ENCODE assay signal across 22 cellular contexts in genomic region chr2:20879221-20879620, GRCh38. TPM values are rescaled to one million over a fixed set of nuclear protein-coding genes. Genes with fewer than 3 reads are reported as not detected.
DNase-seq lines count a peak whose midpoint lies in the region; ATAC-seq, FAIRE-seq and TF ChIP-seq lines count a peak whose summit lies in the region.
"Had no signal": no experiment of that assay in that cellular context is flagged by ENCODE, and none has a peak within 500 bp of the region (broad histone marks: within the 10 kb centered on the region; RNA-seq: fewer than 3 reads in every experiment).

No MANE protein-coding gene starts in this region.

- no peak overlapping the region for H3K27ac Mint-ChIP-seq in stimulated activated effector memory CD8-positive, alpha-beta T cell treated with anti-CD3 and anti-CD28 coated beads, Interleukin-12 subunit alpha, Interleukin-12 subunit beta, amount 100 ng/mL, for 72 hours
- H3K27ac Mint-ChIP-seq: B cell; CD4-positive, alpha-beta T cell; CD8-positive, alpha-beta T cell had no signal

- peak overlapping the region; percentile 43 for H2BK12ac ChIP-seq in neuronal stem cell (ENCODE audit: low read length)

- H4K91ac ChIP-seq in neuronal stem cell (ENCODE audit: low read depth, low read length, poor library complexity): no peak overlapping the region

- H3K4me2 ChIP-seq in neuronal stem cell (ENCODE audit: insufficient read depth, low read length, poor library complexity, severe bottlenecking): no peak overlapping the region
- H3K4me2 ChIP-seq: A549; BLaER1 treated with 17β-estradiol and CSF1 and Interleukin-3, amounts not matched to agents 10 nM and 100 nM had no signal

- H2AK5ac ChIP-seq in neuronal stem cell (ENCODE audit: low read depth, low read length): peak overlapping the region; percentile 34

- H3K4me1 ChIP-seq in Panc1 (ENCODE audit: control insufficient read depth, insufficient read depth, low read length) (no peaks in the 10 kb centered on the region), neuronal stem cell (ENCODE audit: control insufficient read depth in 2 of 2, insufficient read depth in 1 of 2, low read depth in 1 of 2, low read length in 2 of 2) (no peaks in the 10 kb centered on the region)
- H3K4me1 ChIP-seq: A549 had no signal

- intact Hi-C loops in Panc1 (cut with micrococcal nuclease; ENCODE audit: unreplicated experiment): no loop called here

- H3K27me3 ChIP-seq in Panc1 (ENCODE audit: control insufficient read depth, insufficient read depth, low read length): peaks cover 2% of the 10 kb centered on the region
- H3K27me3 ChIP-seq in neuronal stem cell (ENCODE audit: control insufficient read depth in 3 of 3, insufficient read depth in 3 of 3, low read depth in 1 of 3, low read length in 3 of 3): no peaks in the 10 kb centered on the region
- no peaks in the 10 kb centered on the region for H3K27me3 ChIP-seq in H7 (ENCODE audit: control insufficient read depth, insufficient read depth, low read length)
- H3K27me3 ChIP-seq: BLaER1 treated with 17β-estradiol and CSF1 and Interleukin-3, amounts not matched to agents 10 nM and 100 nM had no signal

- no peaks in the 10 kb centered on the region for H3K9me3 ChIP-seq in Panc1 (ENCODE audit: control insufficient read depth, insufficient read depth, low read depth, low read length)
- H3K9me3 ChIP-seq in neuronal stem cell (replicated peaks in 1 of 2; ENCODE audit: control insufficient read depth in 2 of 2, insufficient read depth in 1 of 2, low read depth in 1 of 2, low read length in 2 of 2): peaks cover 0 to 3% of the 10 kb centered on the region in 2 donors
- H3K9me3 ChIP-seq: A549 had no signal

- H3K36me3 Mint-ChIP-seq in stimulated activated effector memory CD8-positive, alpha-beta T cell treated with anti-CD3 and anti-CD28 coated beads, Interleukin-12 subunit alpha, Interleukin-12 subunit beta, amount 100 ng/mL, for 72 hours: no peaks in the 10 kb centered on the region
- H3K36me3 Mint-ChIP-seq: CD8-positive, alpha-beta T cell had no signal

- no peak for TF ChIP-seq CTCF in Panc1 (IDR thresholded peaks at IDR 0.05)

- no peak overlapping the region for H3K4ac ChIP-seq in neuronal stem cell (ENCODE audit: low read length)

- DNase-seq in Panc1 (ENCODE audit: low read depth, low spot score) (no peak), neuronal stem cell (ENCODE audit: low spot score) (no peak), urothelium cell line (ENCODE audit: low spot score) (no peak), H7 (no peak), DMS153 treated with DMSO at 0.1 percent for 48 hours (lab: John Stamatoyannopoulos, UW; ENCODE audit: unreplicated experiment) (no peak)
- no peak for DNase-seq in stimulated activated effector memory CD8-positive, alpha-beta T cell treated with anti-CD3 and anti-CD28 coated beads, Interleukin-12 subunit alpha, Interleukin-12 subunit beta, amount 100 ng/mL, for 72 hours (ENCODE audit: low spot score in 2 of 2)
- DNase-seq: AML-193; CD4-positive, alpha-beta T cell; CD8-positive, alpha-beta T cell; COR-L47; DMS 273 treated with DMSO at 0.1 percent for 48 hours; DMS153; DMS79 treated with DMSO at 0.1 percent for 48 hours; GF-D8 had no signal

- no peak overlapping the region for H3K9ac ChIP-seq in neuronal stem cell (ENCODE audit: low read depth, low read length, poor library complexity)
- H3K9ac ChIP-seq: BLaER1 treated with 17β-estradiol and CSF1 and Interleukin-3, amounts not matched to agents 10 nM and 100 nM had no signal

- H2BK5ac ChIP-seq in neuronal stem cell (ENCODE audit: low read length): no peak overlapping the region

- WGBS in neuronal stem cell (ENCODE audit: extremely low coverage in 2 of 2, insufficient read length in 2 of 2, insufficient replicate concordance in 1 of 2), 2 donors: no CpG with 5 or more reads among the region's 5 CpGs

- peak; percentile 84 for FAIRE-seq in urothelium cell line (lab: Jason Lieb, UNC)
- FAIRE-seq: A549, G401.6, GM12891, GM19239 had no signal

- no peak overlapping the region for H2AFZ ChIP-seq in neuronal stem cell (ENCODE audit: low read length)

- H2BK15ac ChIP-seq in neuronal stem cell (ENCODE audit: low read length): peak overlapping the region; percentile 27

- H3K23ac ChIP-seq in neuronal stem cell (ENCODE audit: low read depth, low read length, poor library complexity): no peak overlapping the region

- ATAC-seq in Panc1 (0 out of 2 replicates have a peak, but pooled peaks have one; percentile 17), HG03571 (IDR thresholded peaks at IDR 0.05; ENCODE audit: unreplicated experiment) (no peak)
- peak; percentile 13 for ATAC-seq in stimulated activated effector memory CD8-positive, alpha-beta T cell treated with anti-CD3 and anti-CD28 coated beads, Interleukin-12 subunit alpha, Interleukin-12 subunit beta, amount 100 ng/mL, for 72 hours
- ATAC-seq: CD8-positive, alpha-beta T cell had no signal

- H3K4me3 Mint-ChIP-seq in stimulated activated effector memory CD8-positive, alpha-beta T cell treated with anti-CD3 and anti-CD28 coated beads, Interleukin-12 subunit alpha, Interleukin-12 subunit beta, amount 100 ng/mL, for 72 hours: no peak overlapping the region
- H3K4me3 Mint-ChIP-seq: B cell; CD4-positive, alpha-beta T cell; CD8-positive, alpha-beta T cell had no signal

- no peaks in the 10 kb centered on the region for H3K9me3 Mint-ChIP-seq in stimulated activated effector memory CD8-positive, alpha-beta T cell treated with anti-CD3 and anti-CD28 coated beads, Interleukin-12 subunit alpha, Interleukin-12 subunit beta, amount 100 ng/mL, for 72 hours
- H3K9me3 Mint-ChIP-seq: CD8-positive, alpha-beta T cell had no signal

- CTCF ChIA-PET in Panc1 (lab: Charles Lee): no interaction called here

- H3K36me3 ChIP-seq in Panc1 (ENCODE audit: control insufficient read depth, insufficient read depth, low read length) (no peaks in the 10 kb centered on the region), neuronal stem cell (replicated peaks in 1 of 2; ENCODE audit: control insufficient read depth in 2 of 2, insufficient read depth in 2 of 2, low read length in 2 of 2) (no peaks in the 10 kb centered on the region), H7 (replicated peaks; ENCODE audit: control insufficient read depth, insufficient read depth, low read length) (no peaks in the 10 kb centered on the region)
- H3K36me3 ChIP-seq: BLaER1 treated with 17β-estradiol and CSF1 and Interleukin-3, amounts not matched to agents 10 nM and 100 nM had no signal

- no peak overlapping the region for H4K8ac ChIP-seq in neuronal stem cell (ENCODE audit: low read depth, low read length)

- H3K18ac ChIP-seq in neuronal stem cell (ENCODE audit: low read length): no peak overlapping the region

- no TSS peak for BruUV-seq in Panc1 (replicated peaks; lab: Mats Ljungman, UMichigan)

- in situ Hi-C loops in Panc1 (cut with HindIII; ENCODE audit: low pct_unique_long_range_greater_than_20kb, low sequenced_read_pairs): no loop called here

- H3K14ac ChIP-seq in neuronal stem cell (ENCODE audit: low read length): no peak overlapping the region

- H3K27ac ChIP-seq in Panc1 (ENCODE audit: low read length) (no peak overlapping the region), neuronal stem cell (replicated peaks; ENCODE audit: low read length) (no peak overlapping the region)
- H3K27ac ChIP-seq: 22Rv1; A549; BLaER1 treated with 17β-estradiol and CSF1 and Interleukin-3, amounts not matched to agents 10 nM and 100 nM had no signal

- no peaks in the 10 kb centered on the region for H3K4me1 Mint-ChIP-seq in stimulated activated effector memory CD8-positive, alpha-beta T cell treated with anti-CD3 and anti-CD28 coated beads, Interleukin-12 subunit alpha, Interleukin-12 subunit beta, amount 100 ng/mL, for 72 hours
- H3K4me1 Mint-ChIP-seq: B cell had no signal

- no peaks in the 10 kb centered on the region for H3K79me1 ChIP-seq in neuronal stem cell (ENCODE audit: low read depth, low read length)

- POLR2A ChIA-PET in Panc1 (lab: Charles Lee): no interaction called here

- no peak overlapping the region for H2BK120ac ChIP-seq in neuronal stem cell (ENCODE audit: low read depth, low read length)

- H3K4me3 ChIP-seq in Panc1 (ENCODE audit: low read depth in 2 of 2, low read length in 2 of 2): no peak overlapping the region
- peak overlapping the region in 1 of 2 donors; percentile 66 for H3K4me3 ChIP-seq in neuronal stem cell (ENCODE audit: low read length in 2 of 2)
- no peak overlapping the region for H3K4me3 ChIP-seq in H7 (ENCODE audit: insufficient read depth, low read depth, low read length)
- H3K4me3 ChIP-seq: A549; BLaER1 treated with 17β-estradiol and CSF1 and Interleukin-3, amounts not matched to agents 10 nM and 100 nM had no signal

RNA-seq across cellular contexts. Expression of gene LDAH, which starts 56.3 kb away (rescaled TPM):
- total RNA-seq in Panc1 (2021; ENCODE audit: unreplicated experiment): 17.2 TPM
- 9.0 TPM for polyA plus RNA-seq in Panc1 (2012; ENCODE audit: insufficient read length)
- 30.1 TPM for polyA plus RNA-seq in neuronal stem cell (2013, experiment 1 of 2)
- 30.7 TPM for polyA plus RNA-seq in neuronal stem cell (2013, experiment 2 of 2)
- total RNA-seq in H7 (2014; rRNA removed; shearing (Covaris generic)): 22.5 and 25.4 TPM in 2 replicates
